In the genomic region with DNA sequence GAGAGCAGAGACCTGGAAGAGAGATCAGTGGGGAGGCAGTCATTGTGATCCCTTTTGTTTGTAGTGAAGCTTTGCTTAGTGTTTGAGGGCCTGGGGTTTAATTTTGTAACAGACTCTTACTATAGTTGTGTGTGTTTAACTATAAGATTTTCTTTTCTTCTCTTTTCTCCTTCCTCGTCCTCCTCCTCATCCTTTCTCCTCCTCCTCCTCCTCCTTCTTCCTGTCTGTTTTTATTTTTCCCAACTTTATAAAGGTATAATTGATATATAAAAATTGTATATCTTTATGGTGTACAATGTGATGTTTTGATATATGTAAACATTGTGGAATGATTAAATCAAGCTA, we compare ENCODE assay signal across 1 cellular context.
A peak's percentile ranks its signal among the peaks of the same experiment; 100 is the strongest.
TF ChIP-seq lines count a peak whose summit lies in the region.

No MANE protein-coding gene starts in this region.

TF ChIP-seq in HEK293, 187 proteins besides CTCF, POLR2A, EP300 and RAD21 (continued from another document):
- TF ChIP-seq ZNF513 (tag by site-specific recombination; IDR thresholded peaks at IDR 0.05), result peak; percentile 78
- TF ChIP-seq, protein P1, sequence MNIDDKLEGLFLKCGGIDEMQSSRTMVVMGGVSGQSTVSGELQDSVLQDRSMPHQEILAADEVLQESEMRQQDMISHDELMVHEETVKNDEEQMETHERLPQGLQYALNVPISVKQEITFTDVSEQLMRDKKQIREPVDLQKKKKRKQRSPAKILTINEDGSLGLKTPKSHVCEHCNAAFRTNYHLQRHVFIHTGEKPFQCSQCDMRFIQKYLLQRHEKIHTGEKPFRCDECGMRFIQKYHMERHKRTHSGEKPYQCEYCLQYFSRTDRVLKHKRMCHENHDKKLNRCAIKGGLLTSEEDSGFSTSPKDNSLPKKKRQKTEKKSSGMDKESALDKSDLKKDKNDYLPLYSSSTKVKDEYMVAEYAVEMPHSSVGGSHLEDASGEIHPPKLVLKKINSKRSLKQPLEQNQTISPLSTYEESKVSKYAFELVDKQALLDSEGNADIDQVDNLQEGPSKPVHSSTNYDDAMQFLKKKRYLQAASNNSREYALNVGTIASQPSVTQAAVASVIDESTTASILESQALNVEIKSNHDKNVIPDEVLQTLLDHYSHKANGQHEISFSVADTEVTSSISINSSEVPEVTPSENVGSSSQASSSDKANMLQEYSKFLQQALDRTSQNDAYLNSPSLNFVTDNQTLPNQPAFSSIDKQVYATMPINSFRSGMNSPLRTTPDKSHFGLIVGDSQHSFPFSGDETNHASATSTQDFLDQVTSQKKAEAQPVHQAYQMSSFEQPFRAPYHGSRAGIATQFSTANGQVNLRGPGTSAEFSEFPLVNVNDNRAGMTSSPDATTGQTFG (tag by site-specific recombination; IDR thresholded peaks at IDR 0.05; ENCODE audit: borderline replicate concordance), result no peak
- no peak for TF ChIP-seq ZNF449 (tag by site-specific recombination; IDR thresholded peaks at IDR 0.05)
- no peak for TF ChIP-seq YY1 (tag by site-specific recombination; IDR thresholded peaks at IDR 0.05)
- TF ChIP-seq ZNF558 (tag by site-specific recombination; IDR thresholded peaks at IDR 0.05), result no peak
- no peak for TF ChIP-seq ZNF211 (tag by site-specific recombination; IDR thresholded peaks at IDR 0.05; ENCODE audit: low read depth)
- no peak for TF ChIP-seq ZNF529 (tag by site-specific recombination; IDR thresholded peaks at IDR 0.05; ENCODE audit: insufficient replicate concordance)
- no peak for TF ChIP-seq ZSCAN23 (tag by site-specific recombination; IDR thresholded peaks at IDR 0.05)
- TF ChIP-seq FEZF1 (tag by site-specific recombination; IDR thresholded peaks at IDR 0.05), result no peak
- TF ChIP-seq, protein P2, sequence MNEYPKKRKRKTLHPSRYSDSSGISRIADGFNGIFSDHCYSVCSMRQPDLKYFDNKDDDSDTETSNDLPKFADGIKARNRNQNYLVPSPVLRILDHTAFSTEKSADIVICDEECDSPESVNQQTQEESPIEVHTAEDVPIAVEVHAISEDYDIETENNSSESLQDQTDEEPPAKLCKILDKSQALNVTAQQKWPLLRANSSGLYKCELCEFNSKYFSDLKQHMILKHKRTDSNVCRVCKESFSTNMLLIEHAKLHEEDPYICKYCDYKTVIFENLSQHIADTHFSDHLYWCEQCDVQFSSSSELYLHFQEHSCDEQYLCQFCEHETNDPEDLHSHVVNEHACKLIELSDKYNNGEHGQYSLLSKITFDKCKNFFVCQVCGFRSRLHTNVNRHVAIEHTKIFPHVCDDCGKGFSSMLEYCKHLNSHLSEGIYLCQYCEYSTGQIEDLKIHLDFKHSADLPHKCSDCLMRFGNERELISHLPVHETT (tag by site-specific recombination; IDR thresholded peaks at IDR 0.05), result no peak
- TF ChIP-seq ZNF169 (tag by site-specific recombination; IDR thresholded peaks at IDR 0.05), result no peak
- no peak for TF ChIP-seq KLF1 (tag by site-specific recombination; IDR thresholded peaks at IDR 0.05)
- no peak for TF ChIP-seq ZNF629 (tag by site-specific recombination; IDR thresholded peaks at IDR 0.05)
- no peak for TF ChIP-seq ZFP3 (tag by site-specific recombination; IDR thresholded peaks at IDR 0.05; ENCODE audit: low read depth)
- TF ChIP-seq ZNF416 (tag by site-specific recombination; IDR thresholded peaks at IDR 0.05), result no peak
- no peak for TF ChIP-seq TRIM28 (IDR thresholded peaks at IDR 0.05; ENCODE audit: borderline replicate concordance, low read length)
- no peak for TF ChIP-seq ZNF645 (tag by site-specific recombination; IDR thresholded peaks at IDR 0.05)
- TF ChIP-seq, protein P3, sequence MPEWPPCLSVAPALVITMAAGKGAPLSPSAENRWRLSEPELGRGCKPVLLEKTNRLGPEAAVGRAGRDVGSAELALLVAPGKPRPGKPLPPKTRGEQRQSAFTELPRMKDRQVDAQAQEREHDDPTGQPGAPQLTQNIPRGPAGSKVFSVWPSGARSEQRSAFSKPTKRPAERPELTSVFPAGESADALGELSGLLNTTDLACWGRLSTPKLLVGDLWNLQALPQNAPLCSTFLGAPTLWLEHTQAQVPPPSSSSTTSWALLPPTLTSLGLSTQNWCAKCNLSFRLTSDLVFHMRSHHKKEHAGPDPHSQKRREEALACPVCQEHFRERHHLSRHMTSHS (tag by site-specific recombination; IDR thresholded peaks at IDR 0.05), result no peak
- TF ChIP-seq TCF7L2 (IDR thresholded peaks at IDR 0.05; ENCODE audit: borderline replicate concordance, low read depth, low read length), result no peak
- no peak for TF ChIP-seq ZNF768 (tag by site-specific recombination; IDR thresholded peaks at IDR 0.05)
- TF ChIP-seq ZXDB (tag by site-specific recombination; IDR thresholded peaks at IDR 0.05), result no peak
- no peak for TF ChIP-seq ZNF433 (tag by site-specific recombination; IDR thresholded peaks at IDR 0.05; ENCODE audit: low read depth)
- no peak for TF ChIP-seq MYNN (tag by site-specific recombination; IDR thresholded peaks at IDR 0.05; ENCODE audit: borderline replicate concordance)
- TF ChIP-seq BCL11A (tag by site-specific recombination; IDR thresholded peaks at IDR 0.05; ENCODE audit: low read depth), result no peak
- TF ChIP-seq MZF1 (tag by site-specific recombination; IDR thresholded peaks at IDR 0.05; ENCODE audit: borderline replicate concordance), result peak; percentile 22; the same call in 1 of the 2 replicates
